ENCODE assay signal across 12 cellular contexts in the genomic region with DNA sequence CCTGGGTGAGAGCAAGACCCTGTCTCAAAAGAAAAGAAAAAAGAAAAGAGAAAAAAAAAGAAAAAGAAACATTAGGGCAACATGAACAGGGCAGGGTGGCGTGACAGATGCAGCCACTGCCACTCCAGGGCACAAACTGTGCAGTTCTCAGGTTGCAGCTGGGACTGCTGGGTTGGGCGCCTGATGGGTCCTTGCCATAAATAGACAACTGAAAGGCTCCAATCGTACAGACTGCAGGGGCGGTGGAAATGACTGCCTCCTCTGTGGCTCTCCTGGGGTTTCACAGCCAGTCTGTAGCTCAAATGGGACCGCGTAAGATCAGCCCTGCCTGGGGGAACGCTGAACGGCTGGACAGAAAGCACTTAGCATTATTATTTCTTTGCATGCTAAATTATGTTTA.
"Had no signal": no experiment of that assay in that cellular context is flagged by ENCODE, and none has a peak within 500 bp of the region (broad histone marks: within the 10 kb centered on the region; RNA-seq: fewer than 3 reads in every experiment).

No MANE protein-coding gene starts in this region.

- ATAC-seq: activated CD8-positive, alpha-beta memory T cell treated with anti-CD3 and anti-CD28 coated beads, Interleukin-2, amount 10 ng/mL, durations not matched to agents 7 days and 5 days; activated naive CD4-positive, alpha-beta T cell treated with anti-CD3 and anti-CD28 coated beads, Interleukin-2, amount 50 U/mL, for 72 hours; effector memory CD8-positive, alpha-beta T cell had no signal

- H3K4me3 Mint-ChIP-seq: activated CD8-positive, alpha-beta memory T cell treated with anti-CD3 and anti-CD28 coated beads, Interleukin-2, amount 10 ng/mL, durations not matched to agents 7 days and 5 days; activated T-cell treated with anti-CD3 and anti-CD28 coated beads, Interleukin-2, amount 50 U/mL, for 24 hours; brain; dendritic cell treated with granulocyte-macrophage colony-stimulating factor and Interleukin-4, amounts not matched to agents 40 ng/mL and 50 ng/mL, for 4 days; effector memory CD8-positive, alpha-beta T cell had no signal

- H3K9me3 Mint-ChIP-seq: effector memory CD8-positive, alpha-beta T cell had no signal

- DNase-seq: activated CD4-positive, alpha-beta T cell treated with anti-CD3 and anti-CD28 coated beads, Interleukin-2, amount 50 U/mL, for 4 hours; activated CD4-positive, CD25-positive, alpha-beta regulatory T cell treated with anti-CD3 and anti-CD28 coated beads, Interleukin-2, amount 50 U/mL, for 72 hours; activated CD8-positive, alpha-beta memory T cell treated with anti-CD3 and anti-CD28 coated beads, Interleukin-2, amount 10 ng/mL, durations not matched to agents 7 days and 5 days; activated effector memory CD4-positive, alpha-beta T cell treated with anti-CD3 and anti-CD28 coated beads, Interleukin-2, amount 50 U/mL, for 16 hours; activated T-cell treated with anti-CD3 and anti-CD28 coated beads, Interleukin-2, amount 50 U/mL, for 24 hours; amniotic stem cell; effector memory CD8-positive, alpha-beta T cell; stimulated activated CD4-positive, alpha-beta T cell treated with anti-CD3 and anti-CD28 coated beads, Interleukin-4, amount 100 ng/mL, for 1 hour; stomach had no signal

- H3K27ac Mint-ChIP-seq: activated CD8-positive, alpha-beta memory T cell treated with anti-CD3 and anti-CD28 coated beads, Interleukin-2, amount 10 ng/mL, durations not matched to agents 7 days and 5 days; activated naive CD4-positive, alpha-beta T cell treated with anti-CD3 and anti-CD28 coated beads, Interleukin-2, amount 50 U/mL, for 72 hours; activated T-cell treated with anti-CD3 and anti-CD28 coated beads, Interleukin-2, amount 50 U/mL, for 24 hours; dendritic cell treated with granulocyte-macrophage colony-stimulating factor and Interleukin-4, amounts not matched to agents 40 ng/mL and 50 ng/mL, for 4 days; effector memory CD8-positive, alpha-beta T cell had no signal

- H3K27me3 Mint-ChIP-seq: activated CD8-positive, alpha-beta memory T cell treated with anti-CD3 and anti-CD28 coated beads, Interleukin-2, amount 10 ng/mL, durations not matched to agents 7 days and 5 days; activated T-cell treated with anti-CD3 and anti-CD28 coated beads, Interleukin-2, amount 50 U/mL, for 24 hours; brain; dendritic cell treated with granulocyte-macrophage colony-stimulating factor and Interleukin-4, amounts not matched to agents 40 ng/mL and 50 ng/mL, for 4 days; effector memory CD8-positive, alpha-beta T cell had no signal
